ENCODE assay signal across 34 cellular contexts in genomic region chr12:30740274-30740673, GRCh38.
"Had no signal": no experiment of that assay in that cellular context is flagged by ENCODE, and none has a peak within 500 bp of the region (broad histone marks: within the 10 kb centered on the region; RNA-seq: fewer than 3 reads in every experiment).

No MANE protein-coding gene starts in this region.

- DNase-seq: Karpas-422, Kasumi-1, KG1, MG63, MM.1S, MV-4-11, NCI-H1048, NCI-H1092, NCI-H1092 treated with DMSO at 0.1 percent for 48 hours, NCI-H1105, NCI-H1105 treated with DMSO at 0.1 percent for 48 hours, NCI-H1417, NCI-H1417 treated with DMSO at 0.1 percent for 48 hours, NCI-H1436, NCI-H1436 treated with DMSO at 0.1 percent for 48 hours, NCI-H146, NCI-H1694, NCI-H1694 treated with DMSO at 0.1 percent for 48 hours, NCI-H187, NCI-H187 treated with DMSO at 0.1 percent for 48 hours, NCI-H1930, NCI-H2029, NCI-H2029 treated with DMSO at 0.1 percent for 48 hours, NCI-H2081, NCI-H2081 treated with DMSO at 0.1 percent for 48 hours, NCI-H2107, NCI-H2171, NCI-H2171 treated with DMSO at 0.1 percent for 48 hours, NCI-H2227 treated with DMSO at 0.1 percent for 48 hours, NCI-H226, NCI-H345, NCI-H446, NCI-H446 treated with DMSO at 0.1 percent for 48 hours had no signal

- H3K27ac ChIP-seq: KMS-11 had no signal

- H3K27me3 ChIP-seq: MG63 had no signal

- H3K4me3 ChIP-seq: MG63 had no signal

- H3K9me3 ChIP-seq: MG63 had no signal
